ENCODE assay signal across 16 cellular contexts in the genomic region with DNA sequence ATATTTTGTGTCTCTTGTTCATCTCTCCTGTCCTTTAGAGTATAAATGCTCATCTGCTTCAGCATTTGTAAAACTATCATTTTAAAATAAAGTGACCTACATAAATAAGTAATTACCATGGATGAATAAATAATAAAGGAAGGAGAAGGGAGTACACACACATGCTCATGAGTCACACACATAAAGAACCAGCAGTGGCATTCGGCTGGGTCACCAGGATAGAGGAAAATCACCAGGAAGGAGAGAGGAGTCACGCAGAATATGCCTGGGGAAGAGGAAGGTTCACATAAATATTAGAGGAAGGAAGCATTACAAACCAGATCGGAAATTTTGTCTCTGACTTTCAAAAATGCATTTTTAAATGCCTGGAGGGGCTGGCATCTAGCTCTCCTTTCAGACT. TPM values are rescaled to one million over a fixed set of nuclear protein-coding genes. Genes with fewer than 3 reads are reported as not detected.
A peak's percentile ranks its signal among the peaks of the same experiment; 100 is the strongest.
DNase-seq lines count a peak whose midpoint lies in the region; ATAC-seq, FAIRE-seq and TF ChIP-seq lines count a peak whose summit lies in the region.
"Had no signal": no experiment of that assay in that cellular context is flagged by ENCODE, and none has a peak within 500 bp of the region (broad histone marks: within the 10 kb centered on the region; RNA-seq: fewer than 3 reads in every experiment).

No MANE protein-coding gene starts in this region.

- CTCF ChIA-PET in K562 (lab: Yijun Ruan, JAX; ENCODE audit: low intra/inter-chr PET ratio): no interaction called here

- no peaks in the 10 kb centered on the region for H3K4me1 ChIP-seq in K562 (replicated peaks in 1 of 2; ENCODE audit: control insufficient read depth in 2 of 2, insufficient read depth in 2 of 2, low read length in 2 of 2)
- H3K4me1 ChIP-seq: colonic mucosa, gastroesophageal sphincter had no signal

- no peaks in the 10 kb centered on the region for H3K27me3 ChIP-seq in K562 (ENCODE audit: control insufficient read depth in 2 of 2, insufficient read depth in 2 of 2, low read length in 2 of 2)
- H3K27me3 ChIP-seq: colonic mucosa, gastroesophageal sphincter had no signal

- H3K27ac ChIP-seq in K562 (ENCODE audit: extremely low read depth, low read depth, low read length): no peak overlapping the region
- H3K27ac ChIP-seq: colonic mucosa, gastroesophageal sphincter had no signal

- no peaks in the 10 kb centered on the region for H3K79me2 ChIP-seq in K562 (ENCODE audit: control insufficient read depth, insufficient read depth, low read length)

- ATAC-seq in K562 (no peak), GM21515 (IDR thresholded peaks at IDR 0.05; ENCODE audit: unreplicated experiment) (no peak), HG02642 (IDR thresholded peaks at IDR 0.05; ENCODE audit: poor library complexity, unreplicated experiment) (no peak)
- ATAC-seq: gastroesophageal sphincter, left colon had no signal

- no peak overlapping the region for H3K9ac ChIP-seq in K562 (ENCODE audit: insufficient read depth in 1 of 2, low read depth in 2 of 2, low read length in 2 of 2)

- 19% methylated on average over 3 of the region's 3 CpGs for WGBS in K562 (ENCODE audit: insufficient coverage, low coverage, missing lambda C conversion rate)

- no peak overlapping the region for H3K4me3 ChIP-seq in K562
- H3K4me3 ChIP-seq: colonic mucosa, gastroesophageal sphincter had no signal

- DNase-seq in A172 (ENCODE audit: low spot score) (peak; percentile 67), HT-29 (ENCODE audit: low spot score) (peak; percentile 30), K562 (ENCODE audit: extremely low read depth in 1 of 4, low spot score in 3 of 4) (no peak), hepatic stellate cell (ENCODE audit: low spot score) (peak; percentile 31), OCI-M2 (lab: John Stamatoyannopoulos, UW; ENCODE audit: unreplicated experiment) (no peak), SKM-1 treated with dmso at 0.1 percent for 144 hours (lab: John Stamatoyannopoulos, UW; ENCODE audit: unreplicated experiment) (no peak)
- DNase-seq: 8988T; activated naive CD4-positive, alpha-beta T cell treated with anti-CD3 and anti-CD28 coated beads, Interleukin-2, amount 50 U/mL, for 16 hours; colonic mucosa; left colon; NCI-H1105; NCI-H524; nephron progenitor cell had no signal

- in situ Hi-C loops in K562 (cut with MboI): no loop called here

- no peak overlapping the region for H3K4me2 ChIP-seq in K562 (ENCODE audit: insufficient read depth, low read length)

- no peaks in the 10 kb centered on the region for H4K20me1 ChIP-seq in K562 (replicated peaks; ENCODE audit: control insufficient read depth, insufficient read depth, low read length)

- no peak for TF ChIP-seq CTCF in K562 (IDR thresholded peaks at IDR 0.05 in 2 of 3, conservative IDR thresholded peaks at IDR 0.05 in 1 of 3; ENCODE audit: insufficient read depth in 2 of 3, low read depth in 1 of 3, low read length in 3 of 3)

- POLR2A ChIA-PET in K562 (lab: Yijun Ruan, JAX): no interaction called here

- H2AFZ ChIP-seq in K562 (ENCODE audit: low read depth, low read length): peak overlapping the region; percentile 48

- no peak for TF ChIP-seq EP300 in K562 (IDR thresholded peaks at IDR 0.05; ENCODE audit: low read length)

- H3K36me3 ChIP-seq in K562 (ENCODE audit: control insufficient read depth, insufficient read depth, low read length): no peaks in the 10 kb centered on the region
- H3K36me3 ChIP-seq: colonic mucosa, gastroesophageal sphincter had no signal

- intact Hi-C loops in K562 (cut with micrococcal nuclease): no loop called here

- BruUV-seq in K562 (replicated peaks; lab: Mats Ljungman, UMichigan): no TSS peak

- TF ChIP-seq RAD21 in K562 (CRISPR knock-in tag; conservative IDR thresholded peaks at IDR 0.05 in 1 of 2, IDR thresholded peaks at IDR 0.05 in 1 of 2): no peak

- FAIRE-seq in K562 (lab: Jason Lieb, UNC): no peak

- TF ChIP-seq POLR2A in K562 (conservative IDR thresholded peaks at IDR 0.05): no peak

- no peaks in the 10 kb centered on the region for H3K9me3 ChIP-seq in K562 (replicated peaks; ENCODE audit: control insufficient read depth, insufficient read depth, low read depth, low read length)
- H3K9me3 ChIP-seq: colonic mucosa, gastroesophageal sphincter had no signal

- no peaks in the 10 kb centered on the region for H3K9me1 ChIP-seq in K562 (ENCODE audit: control insufficient read depth, insufficient read depth, low read length)

TF ChIP-seq in K562, 482 proteins besides CTCF, POLR2A, EP300 and RAD21 (continues in another document):
- TF ChIP-seq SP2 (IDR thresholded peaks at IDR 0.05; ENCODE audit: extremely low read depth, low read depth, low read length, poor library complexity, severe bottlenecking): no peak
- TF ChIP-seq TSC22D4 (tag; IDR thresholded peaks at IDR 0.05): no peak
- no peak for TF ChIP-seq THRAP3 (IDR thresholded peaks at IDR 0.05; ENCODE audit: borderline replicate concordance)
- no peak for TF ChIP-seq ELF4 (CRISPR knock-in tag; IDR thresholded peaks at IDR 0.05)
- TF ChIP-seq, protein P1, sequence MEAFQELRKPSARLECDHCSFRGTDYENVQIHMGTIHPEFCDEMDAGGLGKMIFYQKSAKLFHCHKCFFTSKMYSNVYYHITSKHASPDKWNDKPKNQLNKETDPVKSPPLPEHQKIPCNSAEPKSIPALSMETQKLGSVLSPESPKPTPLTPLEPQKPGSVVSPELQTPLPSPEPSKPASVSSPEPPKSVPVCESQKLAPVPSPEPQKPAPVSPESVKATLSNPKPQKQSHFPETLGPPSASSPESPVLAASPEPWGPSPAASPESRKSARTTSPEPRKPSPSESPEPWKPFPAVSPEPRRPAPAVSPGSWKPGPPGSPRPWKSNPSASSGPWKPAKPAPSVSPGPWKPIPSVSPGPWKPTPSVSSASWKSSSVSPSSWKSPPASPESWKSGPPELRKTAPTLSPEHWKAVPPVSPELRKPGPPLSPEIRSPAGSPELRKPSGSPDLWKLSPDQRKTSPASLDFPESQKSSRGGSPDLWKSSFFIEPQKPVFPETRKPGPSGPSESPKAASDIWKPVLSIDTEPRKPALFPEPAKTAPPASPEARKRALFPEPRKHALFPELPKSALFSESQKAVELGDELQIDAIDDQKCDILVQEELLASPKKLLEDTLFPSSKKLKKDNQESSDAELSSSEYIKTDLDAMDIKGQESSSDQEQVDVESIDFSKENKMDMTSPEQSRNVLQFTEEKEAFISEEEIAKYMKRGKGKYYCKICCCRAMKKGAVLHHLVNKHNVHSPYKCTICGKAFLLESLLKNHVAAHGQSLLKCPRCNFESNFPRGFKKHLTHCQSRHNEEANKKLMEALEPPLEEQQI (IDR thresholded peaks at IDR 0.05): no peak
- TF ChIP-seq, protein P2, sequence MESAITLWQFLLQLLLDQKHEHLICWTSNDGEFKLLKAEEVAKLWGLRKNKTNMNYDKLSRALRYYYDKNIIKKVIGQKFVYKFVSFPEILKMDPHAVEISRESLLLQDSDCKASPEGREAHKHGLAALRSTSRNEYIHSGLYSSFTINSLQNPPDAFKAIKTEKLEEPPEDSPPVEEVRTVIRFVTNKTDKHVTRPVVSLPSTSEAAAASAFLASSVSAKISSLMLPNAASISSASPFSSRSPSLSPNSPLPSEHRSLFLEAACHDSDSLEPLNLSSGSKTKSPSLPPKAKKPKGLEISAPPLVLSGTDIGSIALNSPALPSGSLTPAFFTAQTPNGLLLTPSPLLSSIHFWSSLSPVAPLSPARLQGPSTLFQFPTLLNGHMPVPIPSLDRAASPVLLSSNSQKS (CRISPR knock-in tag; IDR thresholded peaks at IDR 0.05): no peak
- no peak for TF ChIP-seq SMARCE1 (IDR thresholded peaks at IDR 0.05)
- TF ChIP-seq KLF16 (IDR thresholded peaks at IDR 0.05): no peak
- TF ChIP-seq ZNF431 (CRISPR knock-in tag; IDR thresholded peaks at IDR 0.05): no peak
- TF ChIP-seq NFIC (IDR thresholded peaks at IDR 0.05): no peak
- no peak for TF ChIP-seq ZNF436 (CRISPR knock-in tag; IDR thresholded peaks at IDR 0.05)
- TF ChIP-seq, protein P3, sequence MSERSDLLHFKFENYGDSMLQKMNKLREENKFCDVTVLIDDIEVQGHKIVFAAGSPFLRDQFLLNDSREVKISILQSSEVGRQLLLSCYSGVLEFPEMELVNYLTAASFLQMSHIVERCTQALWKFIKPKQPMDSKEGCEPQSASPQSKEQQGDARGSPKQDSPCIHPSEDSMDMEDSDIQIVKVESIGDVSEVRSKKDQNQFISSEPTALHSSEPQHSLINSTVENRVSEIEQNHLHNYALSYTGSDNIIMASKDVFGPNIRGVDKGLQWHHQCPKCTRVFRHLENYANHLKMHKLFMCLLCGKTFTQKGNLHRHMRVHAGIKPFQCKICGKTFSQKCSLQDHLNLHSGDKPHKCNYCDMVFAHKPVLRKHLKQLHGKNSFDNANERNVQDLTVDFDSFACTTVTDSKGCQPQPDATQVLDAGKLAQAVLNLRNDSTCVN (CRISPR knock-in tag; IDR thresholded peaks at IDR 0.05): no peak
- TF ChIP-seq ZNF79 (CRISPR knock-in tag; IDR thresholded peaks at IDR 0.05; ENCODE audit: low read depth): no peak
- no peak for TF ChIP-seq TEAD4 (IDR thresholded peaks at IDR 0.05; ENCODE audit: low read length)
- TF ChIP-seq TEAD4 (CRISPR knock-in tag; IDR thresholded peaks at IDR 0.05; ENCODE audit: borderline replicate concordance): no peak
- TF ChIP-seq MAFG (tag; conservative IDR thresholded peaks at IDR 0.05): no peak
- TF ChIP-seq HSF4 (CRISPR knock-in tag; IDR thresholded peaks at IDR 0.05; ENCODE audit: borderline replicate concordance): no peak

RNA-seq across cellular contexts. Expression of a gene that starts 38.5 kb away (rescaled TPM):
- total RNA-seq in A172 (2014; rRNA removed; shearing (Covaris generic)): 23.6 and 25.0 TPM in 2 replicates
- 9.1 and 12.8 TPM in 2 replicates for total RNA-seq in HT-29 (2014; rRNA removed; shearing (Covaris generic))
- 88.7 and 229 TPM in 2 replicates for total RNA-seq in K562 (2011; cell fraction: chromatin; rRNA removed; ENCODE audit: low replicate concordance)
- total RNA-seq in K562 (2011; cell fraction: nucleolus; rRNA removed): 26.5 and 33.0 TPM in 2 replicates
- total RNA-seq in K562 (2011; cell fraction: nucleoplasm; rRNA removed): 83.7 and 89.4 TPM in 2 replicates
- total RNA-seq in K562 (2014; rRNA removed) (11.5 and 19.1 TPM in 2 replicates), K562 (2014; rRNA removed; fragmentation: Illumina TruSeq; extraction: Trizol) (15.1 and 18.4 TPM in 2 replicates), K562 (2015; rRNA removed; fragmentation: Illumina TruSeq; extraction: Trizol) (18.4 and 18.7 TPM in 2 replicates), K562 (2021) (30.5 and 35.3 TPM in 2 replicates)
- polyA plus RNA-seq in K562 (2011; rRNA removed) (29.2 and 32.4 TPM in 2 replicates), K562 (2014; fragmentation: Illumina TruSeq; extraction: Trizol) (24.9 and 34.0 TPM in 2 replicates), K562 (2014; fragmentation: Nextera tagmentation; extraction: Ambion mirVana) (10 to 100 TPM in 1 of 2 experiments, 1 to 10 TPM in 1; 9.2 to 13.0 TPM), K562 (2014; rRNA removed) (22.5 and 29.9 TPM in 2 replicates)
- polyA plus RNA-seq in K562 (2011; cell fraction: cytosol; rRNA removed): 19.5 and 22.7 TPM in 2 replicates
- polyA plus RNA-seq in K562 (2011; cell fraction: nucleus; rRNA removed): 72.6 and 74.7 TPM in 2 replicates
- 18.0 and 18.2 TPM in 2 replicates for polyA plus RNA-seq in K562 (2012)
- 33.9 and 45.0 TPM in 2 replicates for polyA minus RNA-seq in K562 (2011; rRNA and poly(A)+ RNA removed)
- 14.0 and 28.5 TPM in 2 replicates for polyA minus RNA-seq in K562 (2011; cell fraction: cytosol; rRNA and poly(A)+ RNA removed)
- 39.9 and 54.0 TPM in 2 replicates for polyA minus RNA-seq in K562 (2011; cell fraction: nucleus; rRNA and poly(A)+ RNA removed)

Comparison
In these comparisons a context has a peak if more than half of its experiments do, and no peak if none do; other contexts are left out.
1. DNase-seq: peak in A172 (single experiment), HT-29 (single experiment) and hepatic stellate cell (single experiment); none in K562 (0 of 4), OCI-M2 (single experiment) and SKM-1 treated with dmso at 0.1 percent for 144 hours (single experiment).